ENCODE assay signal across 1 cellular context in the genomic region with DNA sequence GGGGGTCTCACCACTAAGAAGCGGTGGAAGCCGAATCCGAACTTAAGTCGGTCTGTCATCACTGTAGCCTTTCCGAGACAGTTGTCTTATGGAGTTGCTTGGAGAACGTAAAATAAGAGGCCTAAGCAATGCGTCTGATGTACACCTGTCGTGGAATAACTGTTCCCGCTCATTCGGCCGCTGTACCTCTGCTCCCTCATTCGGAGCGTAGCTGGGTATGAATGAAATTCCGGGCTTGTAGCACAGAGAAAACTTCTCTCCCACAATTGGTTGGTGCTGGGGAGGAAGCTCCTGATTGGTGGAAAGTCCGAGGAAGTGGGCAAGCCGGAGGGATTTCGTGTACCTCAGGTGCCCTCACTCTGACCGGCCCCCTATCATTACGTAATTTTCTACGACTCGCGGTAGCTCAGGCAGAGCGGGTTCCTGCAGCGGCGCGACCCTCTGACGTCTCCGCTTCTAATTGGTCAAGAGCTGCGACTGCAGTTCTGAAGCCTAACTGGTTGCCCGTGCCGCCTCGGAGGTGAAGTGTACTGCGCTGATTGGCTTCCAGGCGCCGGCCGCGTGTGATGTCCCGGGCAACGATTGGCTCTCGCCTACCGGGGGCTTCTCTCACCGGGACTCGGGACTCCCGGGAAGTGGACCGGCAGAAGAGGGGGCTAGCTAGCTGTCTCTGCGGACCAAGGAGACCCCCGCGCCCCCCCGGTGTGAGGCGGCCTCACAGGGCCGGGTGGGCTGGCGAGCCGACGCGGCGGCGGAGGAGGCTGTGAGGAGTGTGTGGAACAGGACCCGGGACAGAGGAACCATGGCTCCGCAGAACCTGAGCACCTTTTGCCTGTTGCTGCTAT.
TF ChIP-seq lines count a peak whose summit lies in the region.

Gene DNAJB11, plus strand, starts transcription at position 625 of the 845 bp plus-strand sequence. Its CDS starts 178 bp downstream, at position 803.

TF ChIP-seq in liver, 16 proteins besides CTCF, POLR2A, EP300 and RAD21 (continued from another document):
- peak; percentile 90 to 96 for TF ChIP-seq RXRA (IDR thresholded peaks at IDR 0.05)
- peak; percentile 98 for TF ChIP-seq SP1 (IDR thresholded peaks at IDR 0.05)
- TF ChIP-seq JUND (IDR thresholded peaks at IDR 0.05): peak; percentile 57 to 67
- peak; percentile 44 to 48 for TF ChIP-seq HNF4A (conservative IDR thresholded peaks at IDR 0.05)
- peak; percentile 80 for TF ChIP-seq MAX (IDR thresholded peaks at IDR 0.05)
- TF ChIP-seq, protein P1, sequence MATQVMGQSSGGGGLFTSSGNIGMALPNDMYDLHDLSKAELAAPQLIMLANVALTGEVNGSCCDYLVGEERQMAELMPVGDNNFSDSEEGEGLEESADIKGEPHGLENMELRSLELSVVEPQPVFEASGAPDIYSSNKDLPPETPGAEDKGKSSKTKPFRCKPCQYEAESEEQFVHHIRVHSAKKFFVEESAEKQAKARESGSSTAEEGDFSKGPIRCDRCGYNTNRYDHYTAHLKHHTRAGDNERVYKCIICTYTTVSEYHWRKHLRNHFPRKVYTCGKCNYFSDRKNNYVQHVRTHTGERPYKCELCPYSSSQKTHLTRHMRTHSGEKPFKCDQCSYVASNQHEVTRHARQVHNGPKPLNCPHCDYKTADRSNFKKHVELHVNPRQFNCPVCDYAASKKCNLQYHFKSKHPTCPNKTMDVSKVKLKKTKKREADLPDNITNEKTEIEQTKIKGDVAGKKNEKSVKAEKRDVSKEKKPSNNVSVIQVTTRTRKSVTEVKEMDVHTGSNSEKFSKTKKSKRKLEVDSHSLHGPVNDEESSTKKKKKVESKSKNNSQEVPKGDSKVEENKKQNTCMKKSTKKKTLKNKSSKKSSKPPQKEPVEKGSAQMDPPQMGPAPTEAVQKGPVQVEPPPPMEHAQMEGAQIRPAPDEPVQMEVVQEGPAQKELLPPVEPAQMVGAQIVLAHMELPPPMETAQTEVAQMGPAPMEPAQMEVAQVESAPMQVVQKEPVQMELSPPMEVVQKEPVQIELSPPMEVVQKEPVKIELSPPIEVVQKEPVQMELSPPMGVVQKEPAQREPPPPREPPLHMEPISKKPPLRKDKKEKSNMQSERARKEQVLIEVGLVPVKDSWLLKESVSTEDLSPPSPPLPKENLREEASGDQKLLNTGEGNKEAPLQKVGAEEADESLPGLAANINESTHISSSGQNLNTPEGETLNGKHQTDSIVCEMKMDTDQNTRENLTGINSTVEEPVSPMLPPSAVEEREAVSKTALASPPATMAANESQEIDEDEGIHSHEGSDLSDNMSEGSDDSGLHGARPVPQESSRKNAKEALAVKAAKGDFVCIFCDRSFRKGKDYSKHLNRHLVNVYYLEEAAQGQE (IDR thresholded peaks at IDR 0.05): peak; percentile 85
- TF ChIP-seq FOXA1 (IDR thresholded peaks at IDR 0.05): no peak
- TF ChIP-seq NR2F2 (IDR thresholded peaks at IDR 0.05): peak; percentile 57
